In the genomic region with DNA sequence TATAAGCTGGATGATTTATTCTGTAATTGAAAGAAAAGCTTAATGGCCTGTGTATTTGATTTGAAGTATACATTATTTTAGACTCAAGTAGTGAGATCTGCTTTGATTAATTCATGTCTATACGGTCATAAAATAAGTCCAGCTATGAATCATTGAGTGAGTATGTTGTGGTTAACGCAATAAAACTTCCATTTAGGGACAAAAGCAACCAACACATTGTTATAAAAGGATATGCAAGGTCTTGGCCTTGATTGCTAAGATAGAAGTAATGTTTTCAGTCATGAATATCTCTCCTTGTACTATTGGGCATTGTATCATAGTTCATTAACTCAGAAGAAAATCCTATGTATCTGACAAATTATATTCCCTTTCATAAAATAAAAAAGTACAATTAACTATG, we compare ENCODE assay signal across 16 cellular contexts.
A peak's percentile ranks its signal among the peaks of the same experiment; 100 is the strongest.
DNase-seq lines count a peak whose midpoint lies in the region; TF ChIP-seq lines count a peak whose summit lies in the region.
"Had no signal": no experiment of that assay in that cellular context is flagged by ENCODE, and none has a peak within 500 bp of the region (broad histone marks: within the 10 kb centered on the region; RNA-seq: fewer than 3 reads in every experiment).

No MANE protein-coding gene starts in this region.

- no peak overlapping the region for H3K4me3 ChIP-seq in cardiac fibroblast (replicated peaks in 1 of 2; ENCODE audit: low read depth in 2 of 2, low read length in 2 of 2)
- H3K4me3 ChIP-seq: hepatocyte, skin epidermis had no signal

- TF ChIP-seq RAD21 in Ishikawa (IDR thresholded peaks at IDR 0.05; ENCODE audit: low read depth): no peak

- TF ChIP-seq EP300 in Ishikawa (IDR thresholded peaks at IDR 0.05; ENCODE audit: borderline replicate concordance): peak; percentile 46; the same call in 1 of the 2 replicates

- peak; percentile 73 for DNase-seq in COLO829 (ENCODE audit: low spot score)
- peak; percentile 18 to 88 for DNase-seq in cardiac fibroblast (ENCODE audit: low read depth in 2 of 2)
- DNase-seq in kidney tubule cell (ENCODE audit: low spot score): peak; percentile 61
- no peak for DNase-seq in GM20000 (ENCODE audit: low spot score)
- DNase-seq in DMS153 (lab: John Stamatoyannopoulos, UW): no peak
- DNase-seq in KG1 (lab: John Stamatoyannopoulos, UW): no peak
- no peak for DNase-seq in anterior cingulate cortex (lab: John Stamatoyannopoulos, UW)
- DNase-seq: activated naive CD8-positive, alpha-beta T cell treated with anti-CD3 and anti-CD28 coated beads, Interleukin-2, amount 50 U/mL, for 24 hours; CD4-positive, CD25-positive, alpha-beta regulatory T cell; GF-D8; KBM-7; NCI-H2029; nephron progenitor cell had no signal

- TF ChIP-seq CTCF in cardiac fibroblast (IDR thresholded peaks at IDR 0.05; ENCODE audit: low read depth, low read length): no peak
- no peak for TF ChIP-seq CTCF in GM20000 (IDR thresholded peaks at IDR 0.05; ENCODE audit: extremely low read depth, missing control alignments)

TF ChIP-seq in Ishikawa, 13 proteins besides CTCF, POLR2A, EP300 and RAD21:
- TF ChIP-seq TEAD4 (IDR thresholded peaks at IDR 0.05): peak; percentile 36; the same call in 1 of the 2 replicates
- TF ChIP-seq USF1 (IDR thresholded peaks at IDR 0.05): no peak

Comparison
In these comparisons a context has a peak if more than half of its experiments do, and no peak if none do; other contexts are left out.
1. DNase-seq: peak in COLO829 (single experiment), cardiac fibroblast (2 of 2) and kidney tubule cell (single experiment); none in GM20000 (single experiment), DMS153 (single experiment), KG1 (single experiment) and anterior cingulate cortex (0 of 58).